ENCODE assay signal across 9 cellular contexts in the genomic region with DNA sequence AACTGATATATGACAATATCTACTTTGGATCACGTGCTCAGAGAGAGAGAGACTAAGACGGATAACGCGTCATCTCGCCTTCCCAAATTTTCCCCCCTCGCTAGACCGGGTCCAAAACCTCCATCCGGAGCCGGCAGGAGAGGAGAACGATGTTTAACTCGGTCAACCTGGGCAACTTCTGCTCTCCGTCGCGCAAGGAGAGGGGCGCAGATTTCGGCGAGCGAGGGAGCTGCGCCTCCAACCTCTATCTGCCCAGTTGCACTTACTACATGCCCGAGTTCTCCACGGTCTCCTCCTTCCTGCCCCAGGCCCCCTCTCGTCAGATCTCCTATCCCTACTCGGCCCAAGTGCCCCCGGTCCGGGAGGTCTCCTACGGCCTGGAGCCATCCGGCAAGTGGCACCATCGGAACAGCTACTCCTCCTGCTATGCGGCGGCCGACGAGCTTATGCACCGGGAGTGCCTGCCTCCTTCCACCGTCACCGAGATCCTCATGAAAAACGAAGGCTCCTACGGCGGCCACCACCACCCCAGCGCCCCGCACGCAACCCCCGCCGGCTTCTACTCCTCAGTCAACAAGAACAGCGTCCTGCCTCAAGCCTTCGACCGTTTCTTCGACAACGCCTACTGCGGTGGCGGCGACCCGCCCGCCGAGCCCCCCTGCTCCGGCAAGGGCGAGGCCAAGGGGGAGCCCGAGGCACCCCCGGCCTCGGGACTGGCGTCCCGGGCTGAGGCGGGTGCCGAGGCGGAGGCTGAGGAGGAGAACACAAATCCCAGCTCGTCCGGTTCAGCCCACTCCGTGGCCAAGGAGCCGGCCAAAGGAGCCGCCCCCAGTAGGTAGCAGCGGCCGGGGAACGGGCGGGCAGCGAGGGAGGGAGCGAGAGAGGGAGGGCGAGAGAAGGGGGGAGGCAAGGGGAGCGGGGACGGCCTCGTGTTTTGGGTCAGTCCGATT. TPM values are rescaled to one million over a fixed set of nuclear protein-coding genes. Genes with fewer than 3 reads are reported as not detected.
DNase-seq lines count a peak whose midpoint lies in the region; ATAC-seq and TF ChIP-seq lines count a peak whose summit lies in the region.
"Had no signal": no experiment of that assay in that cellular context is flagged by ENCODE, and none has a peak within 500 bp of the region (broad histone marks: within the 10 kb centered on the region; RNA-seq: fewer than 3 reads in every experiment).

A gene (plus strand): TSS at position 34 of the 950 bp plus-strand sequence. CDS start 116 bp downstream, at position 150.

- peak within 1 kb of the TSS; percentile 64 for H3K4me3 ChIP-seq in BJ (ENCODE audit: low read depth, low read length)

- H3K36me3 ChIP-seq in BJ (ENCODE audit: control insufficient read depth, insufficient read depth, low read length) = no peaks in the 10 kb centered on the region

- H3K27me3 ChIP-seq in BJ (ENCODE audit: control insufficient read depth, insufficient read depth, low read length) = no peaks in the 10 kb centered on the region; the same call in none of the 2 replicates

- CTCF ChIA-PET in BJ (lab: Yijun Ruan, JAX) = interaction anchor here (0.8 to 1.3 kb wide), 6 partner anchors 11 to 227 kb away, joined by 3 to 4 read pairs (median 4); a partner anchor contains a TSS

- POLR2A ChIA-PET in BJ (lab: Charles Lee) = interaction anchor here (0.6 kb wide), 2 partner anchors 24 to 311 kb away, joined by 4 to 8 read pairs; no protein-coding TSS in a partner anchor

- peaks cover 99% of the 10 kb centered on the region for H3K27me3 Mint-ChIP-seq in brain
- peaks cover 63 to 79% of the 10 kb centered on the region in 2 donors for H3K27me3 Mint-ChIP-seq in natural killer cell treated with Interleukin-12 subunit alpha and Interleukin-12 subunit beta and Interleukin-15 and Interleukin-18, amount 100 ng/mL, for 72 hours

- peaks cover 18% of the 10 kb centered on the region for H3K4me1 Mint-ChIP-seq in brain
- H3K4me1 Mint-ChIP-seq in natural killer cell treated with Interleukin-12 subunit alpha and Interleukin-12 subunit beta and Interleukin-15 and Interleukin-18, amount 100 ng/mL, for 72 hours (ENCODE audit: low read depth in 2 of 2) = peaks cover 11 to 19% of the 10 kb centered on the region in 2 donors

- peak within 1 kb of the TSS in 2 of 5 experiments; percentile 65 to 94 for H3K27ac Mint-ChIP-seq in brain
- peak within 1 kb of the TSS; percentile 31 to 78 for H3K27ac Mint-ChIP-seq in natural killer cell treated with Interleukin-12 subunit alpha and Interleukin-12 subunit beta and Interleukin-15 and Interleukin-18, amount 100 ng/mL, for 72 hours

- H3K4me3 Mint-ChIP-seq in brain = peak within 1 kb of the TSS in 4 of 5 experiments; percentile 48 to 92 (median 70)
- peak within 1 kb of the TSS; percentile 71 for H3K4me3 Mint-ChIP-seq in natural killer cell treated with Interleukin-12 subunit alpha and Interleukin-12 subunit beta and Interleukin-15 and Interleukin-18, amount 100 ng/mL, for 72 hours

- peaks cover 0 to 9% (median 0%) of the 10 kb centered on the region in 5 experiments for H3K9me3 Mint-ChIP-seq in brain
- H3K9me3 Mint-ChIP-seq in natural killer cell treated with Interleukin-12 subunit alpha and Interleukin-12 subunit beta and Interleukin-15 and Interleukin-18, amount 100 ng/mL, for 72 hours = no peaks in the 10 kb centered on the region

- DNase-seq in BJ (ENCODE audit: low read depth) (no peak), HK-2 (ENCODE audit: unreplicated experiment) (peak; percentile 55), inferior parietal cortex (ENCODE audit: extremely low spot score) (no peak), cerebellum (ENCODE audit: low spot score) (no peak)
- DNase-seq in natural killer cell treated with Interleukin-12 subunit alpha and Interleukin-12 subunit beta and Interleukin-15 and Interleukin-18, amount 100 ng/mL, for 72 hours (ENCODE audit: low spot score) = no peak
- DNase-seq: activated naive CD4-positive, alpha-beta T cell had no signal

- H3K36me3 Mint-ChIP-seq in brain = no peaks in the 10 kb centered on the region
- H3K36me3 Mint-ChIP-seq in natural killer cell treated with Interleukin-12 subunit alpha and Interleukin-12 subunit beta and Interleukin-15 and Interleukin-18, amount 100 ng/mL, for 72 hours = no peaks in the 10 kb centered on the region

- TF ChIP-seq CTCF in BJ (IDR thresholded peaks at IDR 0.05; ENCODE audit: insufficient read depth, low read depth, low read length) = no peak
- TF ChIP-seq CTCF in brain (conservative IDR thresholded peaks at IDR 0.05) = no peak

- peak in 1 of 2 donors; percentile 17 for ATAC-seq in natural killer cell treated with Interleukin-12 subunit alpha and Interleukin-12 subunit beta and Interleukin-15 and Interleukin-18, amount 100 ng/mL, for 72 hours
- ATAC-seq in GM18517 (IDR thresholded peaks at IDR 0.05; ENCODE audit: unreplicated experiment) (no peak), GM21515 (IDR thresholded peaks at IDR 0.05; ENCODE audit: unreplicated experiment) (no peak)

RNA-seq across cellular contexts. Expression of the gene that starts here (rescaled TPM):
- 3.2 and 4.9 TPM in 2 replicates for polyA plus RNA-seq in BJ (2011; rRNA removed)
- polyA minus RNA-seq in BJ (2011; rRNA and poly(A)+ RNA removed) = 2.7 and 2.9 TPM in 2 replicates
- polyA plus RNA-seq in brain (ENCODE audit: insufficient read depth, low read depth, low replicate concordance) = not detected
- total RNA-seq in natural killer cell treated with Interleukin-12 subunit alpha and Interleukin-12 subunit beta and Interleukin-15 and Interleukin-18, amount 100 ng/mL, for 72 hours = not detected
- total RNA-seq in cerebellum = not detected
